ENCODE assay signal across 8 cellular contexts in genomic region chr4:82562553-82562854, GRCh38. TPM values are rescaled to one million over a fixed set of nuclear protein-coding genes. Genes with fewer than 3 reads are reported as not detected.
DNase-seq lines count a peak whose midpoint lies in the region; ATAC-seq and TF ChIP-seq lines count a peak whose summit lies in the region.

No MANE protein-coding gene starts in this region.

- no peak for TF ChIP-seq POLR2A in spleen (IDR thresholded peaks at IDR 0.05)

- H3K4me3 ChIP-seq in CD8-positive, alpha-beta memory T cell (ENCODE audit: low read length), result no peak overlapping the region
- H3K4me3 ChIP-seq in Jurkat, Clone E6-1 (ENCODE audit: low read length), result peak overlapping the region; percentile 48
- H3K4me3 ChIP-seq in dorsolateral prefrontal cortex (peak overlapping the region in 54 of 59 donors; percentile 54 to 84 (median 77)), spleen (peak overlapping the region in 4 of 8 donors; percentile 45 to 73 (median 55))

- POLR2A ChIA-PET in CD8-positive, alpha-beta memory T cell (lab: Charles Lee), result no interaction called here

- no peak overlapping the region for H3K27ac ChIP-seq in CD8-positive, alpha-beta memory T cell (ENCODE audit: low read depth, low read length)
- H3K27ac ChIP-seq in dorsolateral prefrontal cortex, result peak overlapping the region in 9 of 59 donors; percentile 26 to 75 (median 68)
- H3K27ac ChIP-seq in spleen, result no peak overlapping the region

- peaks cover 15% of the 10 kb centered on the region for H3K27me3 ChIP-seq in CD8-positive, alpha-beta memory T cell (ENCODE audit: insufficient read depth, low read length, poor library complexity, severe bottlenecking)
- H3K27me3 ChIP-seq in dorsolateral prefrontal cortex, result no peaks in the 10 kb centered on the region
- peaks cover 0 to 52% (median 9%) of the 10 kb centered on the region in 7 donors for H3K27me3 ChIP-seq in spleen (replicated peaks in 1 of 7)

- H3K9me3 ChIP-seq in CD8-positive, alpha-beta memory T cell (ENCODE audit: low read length), result no peaks in the 10 kb centered on the region
- peaks cover 0 to 2% (median 0%) of the 10 kb centered on the region in 8 donors for H3K9me3 ChIP-seq in spleen

- no peak overlapping the region for H3K27ac Mint-ChIP-seq in CD8-positive, alpha-beta memory T cell
- H3K27ac Mint-ChIP-seq in nephron, result peak overlapping the region; percentile 40 to 82 (median 57)

- no peaks in the 10 kb centered on the region for H3K4me1 ChIP-seq in CD8-positive, alpha-beta memory T cell (ENCODE audit: insufficient read depth, low read length)
- peaks cover 0 to 26% (median 7%) of the 10 kb centered on the region in 6 donors for H3K4me1 ChIP-seq in spleen

- peak overlapping the region; percentile 60 to 79 (median 75) for H3K4me3 Mint-ChIP-seq in CD8-positive, alpha-beta memory T cell
- peak overlapping the region; percentile 90 for H3K4me3 Mint-ChIP-seq in nephron

- TF ChIP-seq CTCF in dorsolateral prefrontal cortex (IDR thresholded peaks at IDR 0.05 in 54 of 56, conservative IDR thresholded peaks at IDR 0.05 in 2 of 56; ENCODE audit: low read depth in 1 of 56, partially characterized antibody in 56 of 56) (no peak), nephron (IDR thresholded peaks at IDR 0.05; ENCODE audit: unreplicated experiment in 3 of 3) (no peak), spleen (IDR thresholded peaks at IDR 0.05 in 8 of 11, conservative IDR thresholded peaks at IDR 0.05 in 3 of 11) (no peak)

- no peak for DNase-seq in CD8-positive, alpha-beta memory T cell
- no peak for DNase-seq in Jurkat, Clone E6-1 (ENCODE audit: low read depth, low spot score)
- DNase-seq in dorsolateral prefrontal cortex (no peak), spleen (no peak), GM19238 (ENCODE audit: insufficient read length, low spot score) (no peak)

- peaks cover 13 to 19% (median 14%) of the 10 kb centered on the region in 3 donors for H3K4me1 Mint-ChIP-seq in CD8-positive, alpha-beta memory T cell
- H3K4me1 Mint-ChIP-seq in nephron, result peaks cover 15% of the 10 kb centered on the region

- H3K36me3 Mint-ChIP-seq in CD8-positive, alpha-beta memory T cell, result peaks cover 0 to 13% (median 0%) of the 10 kb centered on the region in 3 donors
- no peaks in the 10 kb centered on the region for H3K36me3 Mint-ChIP-seq in nephron (ENCODE audit: low read depth)

- peaks cover 32 to 68% of the 10 kb centered on the region in 2 donors for H3K27me3 Mint-ChIP-seq in CD8-positive, alpha-beta memory T cell
- peaks cover 46% of the 10 kb centered on the region for H3K27me3 Mint-ChIP-seq in nephron (ENCODE audit: low read depth)

- intact Hi-C loops in dorsolateral prefrontal cortex (cut with DNase I), result loop anchor here (5.0 to 10.0 kb wide), 6 partner anchors 65 to 232 kb away; partner anchors contain the start of gene SCD5 (in 1 of the 2)
- intact Hi-C loops in spleen (cut with DNase I; ENCODE audit: low total_unique reads), result no loop called here

- 55 to 79% (median 68%) methylated on average over 5 of the region's 5 CpGs for WGBS in spleen, 5 donors

- CTCF ChIA-PET in CD8-positive, alpha-beta memory T cell (lab: Charles Lee), result no interaction called here

- ATAC-seq in GM21529 (IDR thresholded peaks at IDR 0.05; ENCODE audit: unreplicated experiment) (no peak), HG02840 (IDR thresholded peaks at IDR 0.05; ENCODE audit: low FRiP score, unreplicated experiment) (no peak)

- H3K9me3 Mint-ChIP-seq in CD8-positive, alpha-beta memory T cell, result peaks cover 0 to 4% (median 2%) of the 10 kb centered on the region in 5 donors
- peaks cover 4% of the 10 kb centered on the region for H3K9me3 Mint-ChIP-seq in nephron

- H3K36me3 ChIP-seq in CD8-positive, alpha-beta memory T cell (ENCODE audit: insufficient read depth, low read length), result no peaks in the 10 kb centered on the region
- H3K36me3 ChIP-seq in spleen, result no peaks in the 10 kb centered on the region

RNA-seq across cellular contexts. Expression of gene TMEM150C, which starts 0.7 kb away (rescaled TPM):
- total RNA-seq in CD8-positive, alpha-beta memory T cell, result not detected
- polyA plus RNA-seq in CD8-positive, alpha-beta memory T cell, result 0.17 TPM
- 3.6 TPM for polyA plus RNA-seq in Jurkat, Clone E6-1 (2012; ENCODE audit: insufficient read depth, insufficient read length)
- total RNA-seq in dorsolateral prefrontal cortex (10 to 100 TPM; 15.7 to 49.1 (median 28.1) TPM), spleen (10 to 100 TPM in 4 of 7 donors, 1 to 10 TPM in 3; 3.6 to 26.0 (median 17.1) TPM)
- polyA plus RNA-seq in spleen, result 1 to 10 TPM; 4.5 to 8.3 (median 5.3) TPM

Comparison
In these comparisons a context has a peak if more than half of its experiments do, and no peak if none do; other contexts are left out.
1. H3K27ac Mint-ChIP-seq: peak in nephron (3 of 3); none in CD8-positive, alpha-beta memory T cell (0 of 8).
2. RNA of gene TMEM150C, which starts 0.7 kb away (total RNA-seq): 15.7 to 49.1 TPM in dorsolateral prefrontal cortex and 3.6 to 26.0 TPM in spleen; not detected in CD8-positive, alpha-beta memory T cell; every median in the first group is over 4 times any median in the second.